1 cellular context compared by ENCODE assay signal in genomic region chr3:129490273-129490675, GRCh38.
TF ChIP-seq lines count a peak whose summit lies in the region.

No MANE protein-coding gene starts in this region.

TF ChIP-seq in HepG2, 621 proteins besides CTCF, POLR2A, EP300 and RAD21 (continued from another document and continues in another):
- TF ChIP-seq ATF6 (CRISPR knock-in tag; conservative IDR thresholded peaks at IDR 0.05) (no peak), NR2F1 (CRISPR knock-in tag; IDR thresholded peaks at IDR 0.05) (no peak), ZC3H13 (CRISPR knock-in tag; IDR thresholded peaks at IDR 0.05) (no peak), ETV5 (CRISPR knock-in tag; IDR thresholded peaks at IDR 0.05; ENCODE audit: borderline replicate concordance) (peak; percentile 21; the same call in 1 of the 2 replicates), MIER2 (CRISPR knock-in tag; IDR thresholded peaks at IDR 0.05) (0 out of 2 replicates have a peak, but pooled peaks have one; percentile 33), ZNF691 (CRISPR knock-in tag; IDR thresholded peaks at IDR 0.05; ENCODE audit: borderline replicate concordance, low read depth) (0 out of 2 replicates have a peak, but pooled peaks have one; percentile 53), YEATS4 (CRISPR knock-in tag; IDR thresholded peaks at IDR 0.05; ENCODE audit: borderline replicate concordance) (no peak), ZNF652 (CRISPR knock-in tag; IDR thresholded peaks at IDR 0.05; ENCODE audit: borderline replicate concordance, low read depth) (no peak), SIN3A (IDR thresholded peaks at IDR 0.05; ENCODE audit: borderline replicate concordance, low read depth, low read length) (no peak), ZNF792 (CRISPR knock-in tag; IDR thresholded peaks at IDR 0.05) (0 out of 2 replicates have a peak, but pooled peaks have one; percentile 31), ZNF383 (CRISPR knock-in tag; IDR thresholded peaks at IDR 0.05; ENCODE audit: borderline replicate concordance) (no peak), DPF2 (CRISPR knock-in tag; IDR thresholded peaks at IDR 0.05; ENCODE audit: borderline replicate concordance, low read depth) (no peak), ZNF768 (CRISPR knock-in tag; IDR thresholded peaks at IDR 0.05) (no peak), RARA (CRISPR knock-in tag; IDR thresholded peaks at IDR 0.05) (0 out of 2 replicates have a peak, but pooled peaks have one; percentile 12), GATAD2A (CRISPR knock-in tag; IDR thresholded peaks at IDR 0.05) (peak; percentile 79), KAT2B (IDR thresholded peaks at IDR 0.05; ENCODE audit: borderline replicate concordance, low read depth, low read length) (no peak), ZNF75D (CRISPR knock-in tag; IDR thresholded peaks at IDR 0.05; ENCODE audit: borderline replicate concordance) (no peak), REST (IDR thresholded peaks at IDR 0.05; ENCODE audit: borderline replicate concordance in 1 of 2, low read depth in 1 of 2, low read length in 2 of 2) (no peak), ATF5 (CRISPR knock-in tag; IDR thresholded peaks at IDR 0.05; ENCODE audit: low read depth) (no peak), HNF4A (CRISPR knock-in tag; IDR thresholded peaks at IDR 0.05) (no peak), ZBTB25 (CRISPR knock-in tag; IDR thresholded peaks at IDR 0.05) (peak; percentile 57; the same call in 1 of the 2 replicates), MAFG (CRISPR knock-in tag; IDR thresholded peaks at IDR 0.05) (0 out of 2 replicates have a peak, but pooled peaks have one; percentile 31), SRY (CRISPR knock-in tag; IDR thresholded peaks at IDR 0.05) (no peak), PHF20 (CRISPR knock-in tag; IDR thresholded peaks at IDR 0.05) (no peak), SOX6 (IDR thresholded peaks at IDR 0.05) (no peak), SOX6 (CRISPR knock-in tag; IDR thresholded peaks at IDR 0.05) (peak; percentile 31; the same call in 1 of the 2 replicates), ETS1 (CRISPR knock-in tag; IDR thresholded peaks at IDR 0.05) (no peak), HOXA5 (CRISPR knock-in tag; IDR thresholded peaks at IDR 0.05) (peak; percentile 70; the same call in 1 of the 2 replicates), GZF1 (CRISPR knock-in tag; IDR thresholded peaks at IDR 0.05) (no peak), HCFC1 (IDR thresholded peaks at IDR 0.05; ENCODE audit: low read depth, low read length) (no peak), MTF2 (CRISPR knock-in tag; IDR thresholded peaks at IDR 0.05; ENCODE audit: borderline replicate concordance) (no peak), ZNF563 (CRISPR knock-in tag; IDR thresholded peaks at IDR 0.05) (no peak), ZNF501 (CRISPR knock-in tag; IDR thresholded peaks at IDR 0.05) (0 out of 2 replicates have a peak, but pooled peaks have one; percentile 51), ZNF564 (CRISPR knock-in tag; IDR thresholded peaks at IDR 0.05) (no peak), ZNF672 (CRISPR knock-in tag; IDR thresholded peaks at IDR 0.05) (no peak), CHD4 (IDR thresholded peaks at IDR 0.05; ENCODE audit: borderline replicate concordance, low read length) (no peak), SATB2 (CRISPR knock-in tag; IDR thresholded peaks at IDR 0.05) (no peak), SSRP1 (CRISPR knock-in tag; IDR thresholded peaks at IDR 0.05) (no peak), ATF2 (CRISPR knock-in tag; IDR thresholded peaks at IDR 0.05) (no peak), ZNF878 (CRISPR knock-in tag; IDR thresholded peaks at IDR 0.05) (no peak), ZNF572 (CRISPR knock-in tag; IDR thresholded peaks at IDR 0.05) (peak; percentile 58; the same call in 1 of the 2 replicates), IKZF4 (CRISPR knock-in tag; IDR thresholded peaks at IDR 0.05; ENCODE audit: borderline replicate concordance, low read depth, not compliant biosample characterization) (no peak), ELF4 (CRISPR knock-in tag; IDR thresholded peaks at IDR 0.05; ENCODE audit: borderline replicate concordance) (no peak), ZBTB3 (CRISPR knock-in tag; IDR thresholded peaks at IDR 0.05; ENCODE audit: borderline replicate concordance, low read depth) (no peak), AHR (CRISPR knock-in tag; IDR thresholded peaks at IDR 0.05) (no peak), ZC3H4 (CRISPR knock-in tag; IDR thresholded peaks at IDR 0.05; ENCODE audit: borderline replicate concordance) (no peak), KDM3A (CRISPR knock-in tag; IDR thresholded peaks at IDR 0.05; ENCODE audit: low read depth) (peak; percentile 72; the same call in 1 of the 2 replicates), TFDP1 (CRISPR knock-in tag; IDR thresholded peaks at IDR 0.05; ENCODE audit: borderline replicate concordance) (no peak), ELK4 (CRISPR knock-in tag; IDR thresholded peaks at IDR 0.05; ENCODE audit: borderline replicate concordance) (no peak), SP4 (CRISPR knock-in tag; IDR thresholded peaks at IDR 0.05) (no peak), DDIT3 (CRISPR knock-in tag; IDR thresholded peaks at IDR 0.05) (no peak), ZGPAT (CRISPR knock-in tag; IDR thresholded peaks at IDR 0.05) (0 out of 2 replicates have a peak, but pooled peaks have one; percentile 43), MATR3 (CRISPR knock-in tag; IDR thresholded peaks at IDR 0.05) (no peak), SOX5 (CRISPR knock-in tag; IDR thresholded peaks at IDR 0.05; ENCODE audit: borderline replicate concordance) (peak; percentile 50; the same call in 1 of the 2 replicates), CREB1 (IDR thresholded peaks at IDR 0.05) (no peak), CREB1 (CRISPR knock-in tag; IDR thresholded peaks at IDR 0.05) (no peak), ZNF121 (CRISPR knock-in tag; IDR thresholded peaks at IDR 0.05) (no peak), ZNF367 (CRISPR knock-in tag; IDR thresholded peaks at IDR 0.05; ENCODE audit: borderline replicate concordance) (no peak), PITX1 (CRISPR knock-in tag; IDR thresholded peaks at IDR 0.05) (no peak), ATF7-NPFF (CRISPR knock-in tag; IDR thresholded peaks at IDR 0.05; ENCODE audit: low read depth) (no peak)
